ENCODE assay signal across 25 cellular contexts in the genomic region with DNA sequence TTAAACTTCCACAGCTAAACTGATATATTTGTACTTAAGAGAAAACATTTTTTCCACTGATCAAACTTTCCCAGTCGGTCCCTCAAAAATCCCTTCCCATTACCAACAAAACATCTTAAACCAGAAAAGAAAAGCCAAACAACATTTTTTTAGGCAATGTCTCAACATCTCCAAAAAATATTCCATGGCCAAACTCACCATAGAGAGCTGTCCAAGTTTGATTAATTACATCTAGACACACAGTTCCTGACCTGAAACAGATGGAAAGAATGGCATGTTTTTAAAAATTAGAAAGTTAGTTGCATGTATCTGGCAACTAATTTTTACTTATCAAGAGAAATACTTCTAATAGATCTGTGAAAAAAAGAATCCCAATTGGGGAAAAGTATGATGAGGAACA.
A peak's percentile ranks its signal among the peaks of the same experiment; 100 is the strongest.
DNase-seq lines count a peak whose midpoint lies in the region; ATAC-seq and TF ChIP-seq lines count a peak whose summit lies in the region.
"Had no signal": no experiment of that assay in that cellular context is flagged by ENCODE, and none has a peak within 500 bp of the region (broad histone marks: within the 10 kb centered on the region; RNA-seq: fewer than 3 reads in every experiment).

No MANE protein-coding gene starts in this region.

- TF ChIP-seq CTCF in left ventricle myocardium inferior (IDR thresholded peaks at IDR 0.05; ENCODE audit: borderline replicate concordance) = no peak
- TF ChIP-seq CTCF in WTC11 (IDR thresholded peaks at IDR 0.05) = no peak
- no peak for TF ChIP-seq CTCF in type B pancreatic cell (conservative IDR thresholded peaks at IDR 0.05)

- H3K4me1 ChIP-seq in left ventricle myocardium inferior = peaks cover 98% of the 10 kb centered on the region

- H3K27ac ChIP-seq in left ventricle myocardium inferior (replicated peaks) = peak overlapping the region; percentile 88
- H3K27ac ChIP-seq: foreskin keratinocyte, psoas muscle, tibial nerve had no signal

- H3K27me3 Mint-ChIP-seq in WTC11 (ENCODE audit: low read depth) (no peaks in the 10 kb centered on the region), type B pancreatic cell (no peaks in the 10 kb centered on the region)

- DNase-seq in left ventricle myocardium inferior (no peak), left cardiac atrium (no peak), WTC11 (ENCODE audit: low spot score) (no peak), fibroblast of peridontal ligament (ENCODE audit: extremely low read depth) (peak; percentile 71), type B pancreatic cell (ENCODE audit: extremely low spot score, unreplicated experiment) (no peak), DMS 273 (lab: John Stamatoyannopoulos, UW; ENCODE audit: unreplicated experiment) (no peak)
- DNase-seq: activated CD4-positive, alpha-beta T cell treated with anti-CD3 and anti-CD28 coated beads for 4 hours; activated CD8-positive, alpha-beta memory T cell treated with anti-CD3 and anti-CD28 coated beads for 24 hours; activated gamma-delta T cell treated with Interleukin-2 at 50 U/mL for 16 hours; activated T-cell treated with anti-CD3 and anti-CD28 coated beads, Interleukin-2, amount 50 U/mL, for 1 hour; DMS53; foreskin keratinocyte; H7; mesenchymal stem cell; MG63; NCI-H1436; NCI-H2081 treated with DMSO at 0.1 percent for 48 hours; NCI-H748 treated with DMSO at 0.1 percent for 48 hours; psoas muscle; RPMI8226; stomach had no signal

- CTCF ChIA-PET in WTC11 (lab: Charles Lee) = interaction anchor here (2.4 kb wide), 1 partner anchor 27 kb away, joined by 6 read pairs; no protein-coding TSS in a partner anchor

- H3K4me3 ChIP-seq in left ventricle myocardium inferior = no peak overlapping the region
- H3K4me3 ChIP-seq: MG63, psoas muscle, stomach, tibial nerve had no signal

- intact Hi-C loops in left ventricle myocardium inferior (cut with micrococcal nuclease) (no loop called here), left cardiac atrium (cut with DNase I) (no loop called here)

- H3K27me3 ChIP-seq in left ventricle myocardium inferior (ENCODE audit: low read depth) = no peaks in the 10 kb centered on the region
- H3K27me3 ChIP-seq: foreskin keratinocyte, MG63, stomach, tibial nerve had no signal

- H3K9me3 ChIP-seq in left ventricle myocardium inferior (replicated peaks) = no peaks in the 10 kb centered on the region
- H3K9me3 ChIP-seq: MG63, psoas muscle, stomach, tibial nerve had no signal

- H3K4me3 Mint-ChIP-seq in WTC11 = no peak overlapping the region
- no peak overlapping the region for H3K4me3 Mint-ChIP-seq in type B pancreatic cell
- H3K4me3 Mint-ChIP-seq: T-helper 2 cell treated with Interferon-gamma antibody and Interleukin-4, amounts not matched to agents 5 μg/mL and 100 μg/mL, for 36 hours had no signal

- 0 out of 2 replicates have a peak, but pooled peaks cover 3% of the 10 kb centered on the region for H3K36me3 Mint-ChIP-seq in WTC11
- H3K36me3 Mint-ChIP-seq in type B pancreatic cell = peaks cover 26% of the 10 kb centered on the region

- peaks cover 16% of the 10 kb centered on the region for H3K36me3 ChIP-seq in left ventricle myocardium inferior
- H3K36me3 ChIP-seq: tibial nerve had no signal

- ATAC-seq in left cardiac atrium (no peak), WTC11 (no peak), HG02884 (IDR thresholded peaks at IDR 0.05; ENCODE audit: unreplicated experiment) (no peak), GM21367 (IDR thresholded peaks at IDR 0.05; ENCODE audit: unreplicated experiment) (no peak)
- ATAC-seq: foreskin keratinocyte, psoas muscle had no signal

- no peaks in the 10 kb centered on the region for H3K9me3 Mint-ChIP-seq in WTC11
- H3K9me3 Mint-ChIP-seq in type B pancreatic cell = no peaks in the 10 kb centered on the region
- H3K9me3 Mint-ChIP-seq: T-helper 2 cell treated with Interferon-gamma antibody and Interleukin-4, amounts not matched to agents 5 μg/mL and 100 μg/mL, for 36 hours had no signal

- H3K27ac Mint-ChIP-seq in WTC11 = peak overlapping the region; percentile 35
- H3K27ac Mint-ChIP-seq in type B pancreatic cell = peak overlapping the region; percentile 40
- H3K27ac Mint-ChIP-seq: T-helper 2 cell treated with Interferon-gamma antibody and Interleukin-4, amounts not matched to agents 5 μg/mL and 100 μg/mL, for 36 hours had no signal

- H3K4me1 Mint-ChIP-seq in WTC11 (peaks cover 72% of the 10 kb centered on the region), type B pancreatic cell (ENCODE audit: unreplicated experiment) (peaks cover 71% of the 10 kb centered on the region)

- POLR2A ChIA-PET in WTC11 (lab: Charles Lee) = interaction anchor here (0.6 kb wide), 1 partner anchor 61 kb away, joined by 3 read pairs; no protein-coding TSS in a partner anchor

TF ChIP-seq in WTC11, 78 proteins besides CTCF, POLR2A, EP300 and RAD21 (continues in another document):
- no peak for TF ChIP-seq GABPB1 (CRISPR knock-in tag; IDR thresholded peaks at IDR 0.05)
- TF ChIP-seq OVOL2 (CRISPR knock-in tag; IDR thresholded peaks at IDR 0.05; ENCODE audit: borderline replicate concordance) = no peak
- TF ChIP-seq, protein P1, sequence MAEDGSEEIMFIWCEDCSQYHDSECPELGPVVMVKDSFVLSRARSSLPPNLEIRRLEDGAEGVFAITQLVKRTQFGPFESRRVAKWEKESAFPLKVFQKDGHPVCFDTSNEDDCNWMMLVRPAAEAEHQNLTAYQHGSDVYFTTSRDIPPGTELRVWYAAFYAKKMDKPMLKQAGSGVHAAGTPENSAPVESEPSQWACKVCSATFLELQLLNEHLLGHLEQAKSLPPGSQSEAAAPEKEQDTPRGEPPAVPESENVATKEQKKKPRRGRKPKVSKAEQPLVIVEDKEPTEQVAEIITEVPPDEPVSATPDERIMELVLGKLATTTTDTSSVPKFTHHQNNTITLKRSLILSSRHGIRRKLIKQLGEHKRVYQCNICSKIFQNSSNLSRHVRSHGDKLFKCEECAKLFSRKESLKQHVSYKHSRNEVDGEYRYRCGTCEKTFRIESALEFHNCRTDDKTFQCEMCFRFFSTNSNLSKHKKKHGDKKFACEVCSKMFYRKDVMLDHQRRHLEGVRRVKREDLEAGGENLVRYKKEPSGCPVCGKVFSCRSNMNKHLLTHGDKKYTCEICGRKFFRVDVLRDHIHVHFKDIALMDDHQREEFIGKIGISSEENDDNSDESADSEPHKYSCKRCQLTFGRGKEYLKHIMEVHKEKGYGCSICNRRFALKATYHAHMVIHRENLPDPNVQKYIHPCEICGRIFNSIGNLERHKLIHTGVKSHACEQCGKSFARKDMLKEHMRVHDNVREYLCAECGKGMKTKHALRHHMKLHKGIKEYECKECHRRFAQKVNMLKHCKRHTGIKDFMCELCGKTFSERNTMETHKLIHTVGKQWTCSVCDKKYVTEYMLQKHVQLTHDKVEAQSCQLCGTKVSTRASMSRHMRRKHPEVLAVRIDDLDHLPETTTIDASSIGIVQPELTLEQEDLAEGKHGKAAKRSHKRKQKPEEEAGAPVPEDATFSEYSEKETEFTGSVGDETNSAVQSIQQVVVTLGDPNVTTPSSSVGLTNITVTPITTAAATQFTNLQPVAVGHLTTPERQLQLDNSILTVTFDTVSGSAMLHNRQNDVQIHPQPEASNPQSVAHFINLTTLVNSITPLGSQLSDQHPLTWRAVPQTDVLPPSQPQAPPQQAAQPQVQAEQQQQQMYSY (CRISPR knock-in tag; IDR thresholded peaks at IDR 0.05) = no peak
- TF ChIP-seq, protein P2, sequence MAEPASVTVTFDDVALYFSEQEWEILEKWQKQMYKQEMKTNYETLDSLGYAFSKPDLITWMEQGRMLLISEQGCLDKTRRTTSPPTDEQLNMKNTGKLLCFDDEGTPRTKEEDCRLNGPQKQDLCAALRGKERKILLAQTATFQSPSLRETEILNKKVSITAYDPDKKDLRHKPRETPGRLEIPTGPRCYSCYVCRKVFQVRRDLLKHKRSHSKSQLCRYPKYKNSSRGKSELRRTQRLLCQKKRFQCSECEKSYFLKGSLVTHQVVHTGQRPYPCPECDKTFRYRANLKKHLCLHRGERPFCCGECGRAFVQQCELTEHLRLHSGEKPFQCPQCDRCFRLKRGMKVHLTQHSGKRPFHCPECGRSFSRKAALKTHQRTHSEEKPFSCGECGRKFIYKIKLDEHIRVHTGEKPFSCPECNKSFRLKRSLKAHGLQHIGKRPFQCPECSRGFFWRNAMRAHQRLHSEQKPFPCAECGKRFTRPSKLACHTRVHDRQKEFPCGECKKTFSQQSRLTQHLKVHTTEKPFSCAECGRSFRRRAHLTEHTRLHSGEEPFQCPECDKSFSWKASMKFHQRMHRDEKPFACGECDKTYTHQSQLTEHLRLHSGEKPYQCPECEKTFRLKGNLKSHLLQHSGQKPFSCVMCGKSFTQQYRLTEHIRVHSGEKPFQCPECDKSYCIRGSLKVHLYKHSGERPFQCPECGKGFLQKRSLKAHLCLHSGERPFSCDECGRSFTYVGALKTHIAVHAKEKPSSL (CRISPR knock-in tag; conservative IDR thresholded peaks at IDR 0.05) = no peak
- TF ChIP-seq, protein P3, sequence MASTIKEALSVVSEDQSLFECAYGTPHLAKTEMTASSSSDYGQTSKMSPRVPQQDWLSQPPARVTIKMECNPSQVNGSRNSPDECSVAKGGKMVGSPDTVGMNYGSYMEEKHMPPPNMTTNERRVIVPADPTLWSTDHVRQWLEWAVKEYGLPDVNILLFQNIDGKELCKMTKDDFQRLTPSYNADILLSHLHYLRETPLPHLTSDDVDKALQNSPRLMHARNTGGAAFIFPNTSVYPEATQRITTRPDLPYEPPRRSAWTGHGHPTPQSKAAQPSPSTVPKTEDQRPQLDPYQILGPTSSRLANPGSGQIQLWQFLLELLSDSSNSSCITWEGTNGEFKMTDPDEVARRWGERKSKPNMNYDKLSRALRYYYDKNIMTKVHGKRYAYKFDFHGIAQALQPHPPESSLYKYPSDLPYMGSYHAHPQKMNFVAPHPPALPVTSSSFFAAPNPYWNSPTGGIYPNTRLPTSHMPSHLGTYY (CRISPR knock-in tag; IDR thresholded peaks at IDR 0.05) = no peak
- no peak for TF ChIP-seq FOXK1 (CRISPR knock-in tag; IDR thresholded peaks at IDR 0.05)
